8 cellular contexts compared by ENCODE assay signal in the genomic region with DNA sequence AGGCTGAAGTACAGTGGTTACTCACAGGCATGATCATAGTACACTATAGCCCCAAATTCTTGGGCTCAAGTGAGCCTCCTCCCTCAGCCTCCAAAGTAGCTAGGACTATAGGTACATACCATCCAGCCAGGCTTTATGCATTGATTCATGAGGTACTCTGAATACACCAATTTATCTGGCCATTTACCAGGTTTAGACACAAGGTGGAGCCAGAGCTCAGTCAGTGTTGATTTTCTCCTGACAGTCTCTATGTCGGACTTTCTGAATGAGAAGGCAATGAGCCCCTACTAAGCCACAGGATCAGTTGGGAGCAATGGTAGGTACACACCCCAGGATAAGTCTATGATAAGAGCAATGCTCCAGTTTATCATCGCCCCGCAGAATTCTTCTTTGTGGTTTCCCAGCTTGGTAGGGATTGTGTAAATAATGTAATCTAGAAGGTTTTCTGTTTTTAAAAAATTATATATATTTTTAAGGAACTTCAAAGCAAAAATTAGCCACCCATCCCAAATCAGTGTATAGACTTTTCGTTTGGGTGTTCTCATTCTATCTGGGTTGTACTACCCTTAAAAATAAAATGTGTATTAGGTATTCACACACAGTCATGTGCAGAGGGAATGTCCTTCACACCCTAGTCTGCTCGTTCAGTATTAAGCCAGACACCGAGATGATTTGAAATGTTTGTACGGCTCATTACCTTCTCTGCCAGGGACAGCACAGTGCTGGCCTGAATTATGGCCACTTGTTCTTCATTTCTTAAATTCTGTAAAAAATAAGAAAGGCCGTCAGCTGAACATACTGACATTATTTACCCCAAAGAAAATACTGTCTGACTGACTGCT.
DNase-seq lines count a peak whose midpoint lies in the region; ATAC-seq and TF ChIP-seq lines count a peak whose summit lies in the region.

No MANE protein-coding gene starts in this region.

- no peak overlapping the region for H3K4me3 ChIP-seq in lung

- TF ChIP-seq CTCF in lung (IDR thresholded peaks at IDR 0.05; ENCODE audit: control extremely low read depth, extremely low read depth): peak; percentile 70

- H3K4me1 ChIP-seq in lung (ENCODE audit: control insufficient read depth in 2 of 2, insufficient read depth in 2 of 2, low read length in 2 of 2): no peaks in the 10 kb centered on the region

- no peaks in the 10 kb centered on the region for H3K27me3 ChIP-seq in lung (ENCODE audit: control insufficient read depth, insufficient read depth)

- no peak overlapping the region for H3K27ac ChIP-seq in lung (ENCODE audit: low read depth in 1 of 2, low read length in 1 of 2)

- 55 to 58% methylated on average over 8 of the region's 8 CpGs for WGBS in lung, 2 donors

- ATAC-seq in GM19452 (IDR thresholded peaks at IDR 0.05; ENCODE audit: unreplicated experiment) (peak; percentile 83), HG03457 (IDR thresholded peaks at IDR 0.05; ENCODE audit: unreplicated experiment) (peak; percentile 87), lung (ENCODE audit: insufficient read depth, low FRiP score) (peak; percentile 77)

- no peaks in the 10 kb centered on the region for H3K36me3 ChIP-seq in lung (ENCODE audit: control insufficient read depth in 2 of 2, insufficient read depth in 2 of 2, low read length in 2 of 2)

- H3K9me3 ChIP-seq in lung (ENCODE audit: control insufficient read depth in 2 of 2, insufficient read depth in 1 of 2, low read length in 1 of 2): no peaks in the 10 kb centered on the region

- peak; percentile 61 for DNase-seq in D341Med (ENCODE audit: low spot score)
- DNase-seq in NCI-H460 (ENCODE audit: extremely low read depth, low read depth): peak; percentile 74
- DNase-seq in activated CD4-positive, alpha-beta T cell treated with anti-CD3 and anti-CD28 coated beads, Interleukin-2, amount 50 U/mL, for 1 hour: peak; percentile 42
- DNase-seq in effector CD4-positive, alpha-beta T cell: peak; percentile 14
- peak; percentile 60 for DNase-seq in lung (ENCODE audit: low spot score)
- peak; percentile 62 for DNase-seq in stimulated activated CD8-positive, alpha-beta memory T cell treated with anti-CD3 and anti-CD28 coated beads, Interleukin-4, amount 100 ng/mL, for 48 hours

Comparison
In these comparisons a context has a peak if more than half of its experiments do, and no peak if none do; other contexts are left out.
1. DNase-seq: peak in every context shown above with its lines; median percentile 74 in NCI-H460; 62 in stimulated activated CD8-positive, alpha-beta memory T cell treated with anti-CD3 and anti-CD28 coated beads, Interleukin-4, amount 100 ng/mL, for 48 hours; 61 in D341Med; 60 in lung; 42 in activated CD4-positive, alpha-beta T cell treated with anti-CD3 and anti-CD28 coated beads, Interleukin-2, amount 50 U/mL, for 1 hour; 14 in effector CD4-positive, alpha-beta T cell.